ENCODE assay signal across 29 cellular contexts in the genomic region with DNA sequence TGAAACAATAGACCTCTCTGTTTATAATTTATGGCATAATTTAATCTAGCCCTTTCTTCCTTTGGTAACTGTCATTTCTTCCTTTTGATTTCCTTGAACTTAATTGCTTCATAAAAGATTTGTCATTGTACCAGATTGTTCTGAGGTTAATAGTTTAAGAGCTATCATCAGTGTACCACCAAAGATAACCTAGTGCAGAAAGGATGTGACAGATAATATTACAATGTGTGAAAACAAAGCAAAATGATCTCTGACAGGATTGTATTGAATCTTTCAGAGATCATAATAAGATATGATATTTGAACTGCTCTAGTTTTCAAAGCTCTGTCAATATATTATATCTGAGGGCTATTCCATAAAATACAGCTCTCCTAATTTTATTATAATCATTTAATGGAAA.
"Had no signal": no experiment of that assay in that cellular context is flagged by ENCODE, and none has a peak within 500 bp of the region (broad histone marks: within the 10 kb centered on the region; RNA-seq: fewer than 3 reads in every experiment).

No MANE protein-coding gene starts in this region.

- H3K4me3 ChIP-seq: adrenal gland, ascending aorta, body of pancreas, breast epithelium, cardiac muscle cell had no signal

- H3K36me3 ChIP-seq: adrenal gland, ascending aorta, brain microvascular endothelial cell, breast epithelium, cardiac muscle cell had no signal

- H3K27me3 ChIP-seq: adrenal gland, ascending aorta, body of pancreas, brain microvascular endothelial cell, breast epithelium, cardiac muscle cell had no signal

- DNase-seq: activated effector memory CD4-positive, alpha-beta T cell treated with anti-CD3 and anti-CD28 coated beads, Interleukin-2, amount 50 U/mL, for 16 hours; activated effector memory CD4-positive, alpha-beta T cell treated with Interleukin-2 at 50 U/mL for 16 hours; activated gamma-delta T cell; activated gamma-delta T cell treated with Interleukin-2 at 50 U/mL for 16 hours; activated naive CD4-positive, alpha-beta T cell; activated naive CD4-positive, alpha-beta T cell treated with anti-CD3 and anti-CD28 coated beads for 36 hours; activated naive CD4-positive, alpha-beta T cell treated with anti-CD3 and anti-CD28 coated beads, Interleukin-2, amount 10 ng/mL, durations not matched to agents 7 days and 5 days; activated naive CD4-positive, alpha-beta T cell treated with anti-CD3 and anti-CD28 coated beads, Interleukin-2, amount 50 U/mL, for 16 hours; activated naive CD4-positive, alpha-beta T cell treated with Interleukin-2 at 50 U/mL for 16 hours; activated naive CD8-positive, alpha-beta T cell treated with anti-CD3 and anti-CD28 coated beads for 36 hours; activated naive CD8-positive, alpha-beta T cell treated with anti-CD3 and anti-CD28 coated beads, Interleukin-2, amount 10 ng/mL, durations not matched to agents 7 days and 5 days; activated naive CD8-positive, alpha-beta T cell treated with anti-CD3 and anti-CD28 coated beads, Interleukin-2, amount 50 U/mL, for 24 hours; activated T-cell treated with anti-CD3 and anti-CD28 coated beads, Interleukin-2, amount 50 U/mL, for 24 hours; activated T-cell treated with anti-CD3 and anti-CD28 coated beads, Interleukin-2, amount 50 U/mL, for 4 hours; activated T-cell treated with anti-CD3 and anti-CD28 coated beads, Interleukin-2, amount 50 U/mL, for 48 hours; activated T-cell treated with anti-CD3 and anti-CD28 coated beads, Interleukin-2, amount 50 U/mL, for 72 hours; adrenal gland; amniotic stem cell; amygdala; anterior cingulate cortex; aorta; body of pancreas; brain microvascular endothelial cell; caudate nucleus; central memory CD4-positive, alpha-beta T cell; cerebellar nuclear complex had no signal

- H3K27ac ChIP-seq: adrenal gland, ascending aorta, body of pancreas, brain microvascular endothelial cell, breast epithelium, cardiac muscle cell had no signal

- H3K4me1 ChIP-seq: adrenal gland, ascending aorta, body of pancreas, breast epithelium had no signal

- H3K9me3 ChIP-seq: adrenal gland, ascending aorta, body of pancreas, breast epithelium had no signal
